ENCODE assay signal across 30 cellular contexts in the genomic region with DNA sequence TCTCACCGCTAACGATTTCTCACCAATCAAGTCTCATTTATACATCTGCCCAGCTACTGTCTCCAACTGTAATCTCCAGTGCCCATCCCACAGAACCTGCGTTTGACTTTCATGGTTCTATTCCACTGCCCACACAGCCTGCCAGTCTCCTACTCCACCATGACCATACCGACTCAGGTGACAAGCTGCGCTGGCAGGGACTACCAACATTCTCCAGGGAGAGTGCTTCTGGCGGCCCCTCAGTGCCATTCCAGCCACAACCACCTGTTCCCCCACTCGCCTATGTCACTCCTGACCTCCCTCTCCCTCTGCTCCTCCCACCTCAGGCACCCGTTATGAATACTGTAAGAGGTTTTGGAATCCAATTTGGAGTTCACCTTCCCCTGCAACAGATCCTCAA.
"Had no signal": no experiment of that assay in that cellular context is flagged by ENCODE, and none has a peak within 500 bp of the region (broad histone marks: within the 10 kb centered on the region; RNA-seq: fewer than 3 reads in every experiment).

No MANE protein-coding gene starts in this region.

- H3K27ac ChIP-seq: colonic mucosa, epithelial cell of prostate, gastroesophageal sphincter, neural progenitor cell, parathyroid adenoma, spleen, thoracic aorta, transverse colon, upper lobe of right lung had no signal

- H3K36me3 ChIP-seq: neural progenitor cell, uterus had no signal

- H3K27ac Mint-ChIP-seq: dendritic cell treated with granulocyte-macrophage colony-stimulating factor and Interleukin-4, amounts not matched to agents 40 ng/mL and 50 ng/mL, for 4 days; endodermal cell; immature natural killer cell; mesothelial cell of epicardium; naive thymus-derived CD4-positive, alpha-beta T cell; neural progenitor cell; stimulated activated naive CD8-positive, alpha-beta T cell treated with anti-CD3 and anti-CD28 coated beads, Interleukin-15, Interleukin-2, amounts not matched to agents 100 ng/mL and 50 ng/mL, for 24 hours had no signal

- H3K4me1 ChIP-seq: colonic mucosa, neural progenitor cell, spleen, transverse colon, upper lobe of right lung, uterus had no signal

- H3K4me1 Mint-ChIP-seq: endodermal cell; immature natural killer cell; naive thymus-derived CD4-positive, alpha-beta T cell; stimulated activated memory B cell treated with anti-CD40 and anti-IgM and Interleukin-4, amounts not matched to agents 10 μg/mL and 1 μg/mL and 100 μg/mL, for 72 hours had no signal

- H3K4me2 ChIP-seq: neural progenitor cell had no signal

- H3K9ac ChIP-seq: neural progenitor cell, parathyroid adenoma had no signal

- H3K4me3 ChIP-seq: colonic mucosa, gastroesophageal sphincter, mucosa of descending colon, neural progenitor cell, right atrium auricular region, skin epidermis, spleen, thoracic aorta, transverse colon, upper lobe of right lung, uterus had no signal

- H3K79me2 ChIP-seq: parathyroid adenoma had no signal

- H2AFZ ChIP-seq: neural progenitor cell, parathyroid adenoma had no signal

- H3K27me3 Mint-ChIP-seq: dendritic cell treated with granulocyte-macrophage colony-stimulating factor and Interleukin-4, amounts not matched to agents 40 ng/mL and 50 ng/mL, for 4 days; naive thymus-derived CD4-positive, alpha-beta T cell; progenitor cell of endocrine pancreas; stimulated activated memory B cell treated with anti-CD40 and anti-IgM and Interleukin-4, amounts not matched to agents 10 μg/mL and 1 μg/mL and 100 μg/mL, for 72 hours; stimulated activated naive CD8-positive, alpha-beta T cell treated with anti-CD3 and anti-CD28 coated beads, Interleukin-15, Interleukin-2, amounts not matched to agents 100 ng/mL and 50 ng/mL, for 24 hours had no signal

- H3K27me3 ChIP-seq: colonic mucosa, gastroesophageal sphincter, neural progenitor cell, right atrium auricular region, spleen, transverse colon, uterus had no signal

- H3K9me3 Mint-ChIP-seq: dendritic cell treated with granulocyte-macrophage colony-stimulating factor and Interleukin-4, amounts not matched to agents 40 ng/mL and 50 ng/mL, for 4 days; endodermal cell; mesothelial cell of epicardium; naive thymus-derived CD4-positive, alpha-beta T cell; nephron; neural progenitor cell; stimulated activated memory B cell treated with anti-CD40 and anti-IgM and Interleukin-4, amounts not matched to agents 10 μg/mL and 1 μg/mL and 100 μg/mL, for 72 hours; stimulated activated naive CD8-positive, alpha-beta T cell treated with anti-CD3 and anti-CD28 coated beads, Interleukin-15, Interleukin-2, amounts not matched to agents 100 ng/mL and 50 ng/mL, for 24 hours had no signal

- DNase-seq: colonic mucosa; effector CD8-positive, alpha-beta T cell; endodermal cell; hypothalamus; immature natural killer cell; islet precursor cell; kidney glomerular epithelial cell; mesenchymal stem cell; naive thymus-derived CD4-positive, alpha-beta T cell; spleen; stimulated activated CD4-positive, alpha-beta T cell treated with anti-CD3 and anti-CD28 coated beads, Interleukin-4, amount 100 ng/mL, for 4 hours; transverse colon; upper lobe of right lung; uterus had no signal

- ATAC-seq: esophagus mucosa; gastroesophageal sphincter; naive thymus-derived CD4-positive, alpha-beta T cell; sciatic nerve; stimulated activated memory B cell treated with anti-CD40 and anti-IgM and Interleukin-4, amounts not matched to agents 10 μg/mL and 1 μg/mL and 100 μg/mL, for 72 hours; upper lobe of right lung had no signal

- H3K9me3 ChIP-seq: colonic mucosa, gastroesophageal sphincter, mucosa of descending colon, right atrium auricular region, spleen, thoracic aorta, transverse colon, upper lobe of right lung, uterus had no signal

- H3K4me3 Mint-ChIP-seq: dendritic cell treated with granulocyte-macrophage colony-stimulating factor and Interleukin-4, amounts not matched to agents 40 ng/mL and 50 ng/mL, for 4 days; endodermal cell; immature natural killer cell; mesothelial cell of epicardium; naive thymus-derived CD4-positive, alpha-beta T cell; nephron; neural progenitor cell; stimulated activated memory B cell treated with anti-CD40 and anti-IgM and Interleukin-4, amounts not matched to agents 10 μg/mL and 1 μg/mL and 100 μg/mL, for 72 hours; stimulated activated naive CD8-positive, alpha-beta T cell treated with anti-CD3 and anti-CD28 coated beads, Interleukin-15, Interleukin-2, amounts not matched to agents 100 ng/mL and 50 ng/mL, for 24 hours had no signal
